Comparison of ENCODE assay signal across 8 cellular contexts in the genomic region with DNA sequence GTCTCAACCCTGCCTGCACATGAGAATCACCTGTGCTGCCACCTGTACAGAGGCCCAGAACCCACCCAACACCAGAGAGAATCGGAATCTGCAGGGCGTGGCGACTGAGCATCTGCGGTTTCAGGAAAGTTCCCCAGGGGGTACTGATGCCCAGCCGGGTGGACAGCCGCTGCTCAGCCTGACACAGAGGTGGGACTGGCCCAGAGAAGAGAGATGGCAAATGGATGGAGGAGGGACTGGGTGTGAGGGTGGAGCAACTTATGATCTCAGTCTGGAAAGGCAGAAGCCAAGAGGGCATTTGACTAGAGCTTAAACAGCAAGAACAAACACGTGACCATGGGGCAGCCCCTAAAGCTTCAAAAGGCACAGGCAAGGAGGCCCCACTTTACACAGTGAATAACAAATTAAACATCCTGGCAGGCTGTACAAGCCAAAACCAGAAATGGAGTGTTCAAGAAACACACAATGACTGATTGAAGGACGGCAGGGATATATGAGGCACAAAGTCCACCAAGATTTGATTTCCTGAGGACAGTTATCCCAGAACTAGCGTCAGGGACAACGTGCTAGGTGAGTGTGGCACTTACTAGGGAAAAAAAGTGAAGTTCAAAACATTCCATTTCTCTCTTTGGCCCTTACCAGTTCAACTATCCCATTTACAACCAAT. TPM values are rescaled to one million over a fixed set of nuclear protein-coding genes. Genes with fewer than 3 reads are reported as not detected.
A peak's percentile ranks its signal among the peaks of the same experiment; 100 is the strongest.
DNase-seq lines count a peak whose midpoint lies in the region; ATAC-seq and TF ChIP-seq lines count a peak whose summit lies in the region.

No MANE protein-coding gene starts in this region.

- 64 to 76% (median 74%) methylated on average over 10 of the region's 10 CpGs for WGBS in spleen, 5 donors

- ATAC-seq in GM23338: no peak
- ATAC-seq in Right ventricle myocardium inferior: no peak

- H3K36me3 ChIP-seq in spleen (peaks cover 0 to 53% (median 13%) of the 10 kb centered on the region in 6 donors), GM23338 (ENCODE audit: insufficient read depth) (no peaks in the 10 kb centered on the region), right atrium auricular region (peaks cover 17% of the 10 kb centered on the region)

- H4K20me1 ChIP-seq in GM23338 (replicated peaks; ENCODE audit: insufficient read depth): peaks cover 70% of the 10 kb centered on the region

- intact Hi-C loops in spleen (cut with DNase I; ENCODE audit: low total_unique reads): no loop called here
- intact Hi-C loops in Right ventricle myocardium inferior (cut with DNase I): no loop called here

- peaks cover 44 to 94% (median 77%) of the 10 kb centered on the region in 6 donors for H3K4me1 ChIP-seq in spleen
- peaks cover 15% of the 10 kb centered on the region; the same call in 1 of the 2 replicates for H3K4me1 ChIP-seq in GM23338 (ENCODE audit: insufficient read depth)
- H3K4me1 ChIP-seq in right atrium auricular region: peaks cover 0 to 64% of the 10 kb centered on the region in 2 donors

- no peaks in the 10 kb centered on the region; the same call in none of the 3 replicates for H3K9me3 Mint-ChIP-seq in GM23338

- H3K27me3 Mint-ChIP-seq in GM23338 (ENCODE audit: insufficient read depth, low read depth, poor library complexity): peaks cover 12% of the 10 kb centered on the region

- H3K4me2 ChIP-seq in GM23338: no peak overlapping the region

- TF ChIP-seq POLR2A in spleen (IDR thresholded peaks at IDR 0.05): no peak

- no peak overlapping the region for H2AFZ ChIP-seq in GM23338

- H3K27me3 ChIP-seq in spleen (replicated peaks in 1 of 7) (no peaks in the 10 kb centered on the region), GM23338 (ENCODE audit: insufficient read depth) (no peaks in the 10 kb centered on the region), right atrium auricular region (no peaks in the 10 kb centered on the region)

- peaks cover 88% of the 10 kb centered on the region for H3K79me2 ChIP-seq in GM23338 (replicated peaks; ENCODE audit: insufficient read depth)

- H3K4me3 Mint-ChIP-seq in GM23338: no peak overlapping the region; the same call in 2 of the 3 replicates

- no peaks in the 10 kb centered on the region for H3K9me3 ChIP-seq in spleen
- H3K9me3 ChIP-seq in right atrium auricular region: no peaks in the 10 kb centered on the region

- H3F3A ChIP-seq in GM23338 (replicated peaks; ENCODE audit: low read depth): no peaks in the 10 kb centered on the region; the same call in 1 of the 2 replicates

- TF ChIP-seq CTCF in GM12865 (IDR thresholded peaks at IDR 0.05; ENCODE audit: insufficient read depth, low read depth, low read length, missing control alignments): no peak
- TF ChIP-seq CTCF in spleen (IDR thresholded peaks at IDR 0.05 in 8 of 11, conservative IDR thresholded peaks at IDR 0.05 in 3 of 11): no peak
- TF ChIP-seq CTCF in GM23338 (conservative IDR thresholded peaks at IDR 0.05; ENCODE audit: low read depth in 2 of 2): no peak
- TF ChIP-seq CTCF in right atrium auricular region (IDR thresholded peaks at IDR 0.05): no peak

- H3K9me2 ChIP-seq in GM23338 (ENCODE audit: insufficient read depth): no peaks in the 10 kb centered on the region

- peaks cover 29% of the 10 kb centered on the region for H3K36me3 Mint-ChIP-seq in GM23338 (ENCODE audit: low read depth)

- H3K4me3 ChIP-seq in GM12865 (ENCODE audit: low read depth, low read length) (peak overlapping the region; percentile 9), spleen (peak overlapping the region in 1 of 8 donors; percentile 100), GM23338 (no peak overlapping the region), right atrium auricular region (no peak overlapping the region)

- H3K27ac Mint-ChIP-seq in GM23338: no peak overlapping the region

- H3K27ac ChIP-seq in spleen (peak overlapping the region in 4 of 8 donors; percentile 3 to 55 (median 48)), GM23338 (ENCODE audit: low read depth) (no peak overlapping the region), right atrium auricular region (no peak overlapping the region)

- H3K4me1 Mint-ChIP-seq in GM23338: peaks cover 27% of the 10 kb centered on the region

- DNase-seq in GM12865 (ENCODE audit: low read depth): peak; percentile 67
- peak; percentile 22 for DNase-seq in T follicular helper cell (ENCODE audit: low read depth)
- DNase-seq in effector CD8-positive, alpha-beta T cell (lab: John Stamatoyannopoulos, UW): peak; percentile 34
- DNase-seq in spleen: peak; percentile 57
- no peak for DNase-seq in GM23338 (ENCODE audit: low spot score)
- no peak for DNase-seq in right atrium auricular region (ENCODE audit: low spot score)
- no peak for DNase-seq in Right ventricle myocardium inferior (ENCODE audit: missing footprints)
- no peak for DNase-seq in GM03348 (ENCODE audit: low spot score)

TF ChIP-seq in GM23338, 12 proteins besides CTCF, POLR2A, EP300 and RAD21:
- TF ChIP-seq, protein P1, sequence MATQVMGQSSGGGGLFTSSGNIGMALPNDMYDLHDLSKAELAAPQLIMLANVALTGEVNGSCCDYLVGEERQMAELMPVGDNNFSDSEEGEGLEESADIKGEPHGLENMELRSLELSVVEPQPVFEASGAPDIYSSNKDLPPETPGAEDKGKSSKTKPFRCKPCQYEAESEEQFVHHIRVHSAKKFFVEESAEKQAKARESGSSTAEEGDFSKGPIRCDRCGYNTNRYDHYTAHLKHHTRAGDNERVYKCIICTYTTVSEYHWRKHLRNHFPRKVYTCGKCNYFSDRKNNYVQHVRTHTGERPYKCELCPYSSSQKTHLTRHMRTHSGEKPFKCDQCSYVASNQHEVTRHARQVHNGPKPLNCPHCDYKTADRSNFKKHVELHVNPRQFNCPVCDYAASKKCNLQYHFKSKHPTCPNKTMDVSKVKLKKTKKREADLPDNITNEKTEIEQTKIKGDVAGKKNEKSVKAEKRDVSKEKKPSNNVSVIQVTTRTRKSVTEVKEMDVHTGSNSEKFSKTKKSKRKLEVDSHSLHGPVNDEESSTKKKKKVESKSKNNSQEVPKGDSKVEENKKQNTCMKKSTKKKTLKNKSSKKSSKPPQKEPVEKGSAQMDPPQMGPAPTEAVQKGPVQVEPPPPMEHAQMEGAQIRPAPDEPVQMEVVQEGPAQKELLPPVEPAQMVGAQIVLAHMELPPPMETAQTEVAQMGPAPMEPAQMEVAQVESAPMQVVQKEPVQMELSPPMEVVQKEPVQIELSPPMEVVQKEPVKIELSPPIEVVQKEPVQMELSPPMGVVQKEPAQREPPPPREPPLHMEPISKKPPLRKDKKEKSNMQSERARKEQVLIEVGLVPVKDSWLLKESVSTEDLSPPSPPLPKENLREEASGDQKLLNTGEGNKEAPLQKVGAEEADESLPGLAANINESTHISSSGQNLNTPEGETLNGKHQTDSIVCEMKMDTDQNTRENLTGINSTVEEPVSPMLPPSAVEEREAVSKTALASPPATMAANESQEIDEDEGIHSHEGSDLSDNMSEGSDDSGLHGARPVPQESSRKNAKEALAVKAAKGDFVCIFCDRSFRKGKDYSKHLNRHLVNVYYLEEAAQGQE (IDR thresholded peaks at IDR 0.05; ENCODE audit: unreplicated experiment): no peak
- TF ChIP-seq POLR2AphosphoS5 (IDR thresholded peaks at IDR 0.05; ENCODE audit: low read depth) (no peak), JUNB (IDR thresholded peaks at IDR 0.05; ENCODE audit: unreplicated experiment) (no peak), CREB1 (CRISPR knock-in tag; IDR thresholded peaks at IDR 0.05; ENCODE audit: low read depth) (no peak)
TF ChIP-seq in GM23338: peak in this region for 0.

RNA-seq across cellular contexts. Expression of a gene that starts 3.1 kb away (rescaled TPM):
- total RNA-seq in spleen: 10 to 100 TPM; 68.5 to 92.9 (median 71.2) TPM
- 10 to 100 TPM; 27.5 to 44.3 (median 30.2) TPM for polyA plus RNA-seq in spleen
- total RNA-seq in GM23338 (2014; rRNA removed; shearing (Covaris generic)): 98.3 and 105 TPM in 2 replicates
- 40.2 and 41.2 TPM in 2 replicates for polyA plus RNA-seq in GM23338 (2016; fragmentation: Nextera tagmentation; extraction: Ambion mirVana)
- total RNA-seq in right atrium auricular region: 10 to 100 TPM; 53.6 to 54.7 TPM
- 65.6 TPM for total RNA-seq in Right ventricle myocardium inferior

Comparison
In these comparisons a context has a peak if more than half of its experiments do, and no peak if none do; other contexts are left out.
1. DNase-seq: peak in GM12865 (single experiment), T follicular helper cell (single experiment), effector CD8-positive, alpha-beta T cell (single experiment) and spleen (single experiment); none in GM23338 (single experiment), right atrium auricular region (single experiment), Right ventricle myocardium inferior (single experiment) and GM03348 (single experiment).